ENCODE assay signal across 8 cellular contexts in genomic region chr10:31031666-31032514, GRCh38. TPM values are rescaled to one million over a fixed set of nuclear protein-coding genes. Genes with fewer than 3 reads are reported as not detected.
DNase-seq lines count a peak whose midpoint lies in the region; ATAC-seq, FAIRE-seq and TF ChIP-seq lines count a peak whose summit lies in the region.

TSS of gene ZNF438 (minus strand) at chr10:31031865. CDS start at chr10:30877034, 154,831 bp downstream.

- peak; percentile 95 for DNase-seq in AG10803 (ENCODE audit: low read depth)
- DNase-seq in NCI-H226 = peak; percentile 66
- peak; percentile 89 to 94 (median 92) for DNase-seq in activated CD4-positive, CD25-positive, alpha-beta regulatory T cell (lab: John Stamatoyannopoulos, UW)
- peak; percentile 95 for DNase-seq in central memory CD4-positive, alpha-beta T cell
- DNase-seq in keratinocyte (ENCODE audit: low read depth, low spot score) = peak; percentile 77
- peak; percentile 93 to 98 (median 93) for DNase-seq in stimulated activated CD4-positive, alpha-beta T cell treated with anti-CD3 and anti-CD28 coated beads, Interleukin-12 subunit alpha, Interleukin-12 subunit beta, amount 100 ng/mL, for 48 hours (ENCODE audit: low read depth in 2 of 3, low spot score in 1 of 3)

- H3K9me3 ChIP-seq in keratinocyte (ENCODE audit: control insufficient read depth, low read depth, low read length) = no peaks in the 10 kb centered on the region

- H3K36me3 ChIP-seq in keratinocyte (ENCODE audit: control insufficient read depth in 2 of 2, extremely low read depth in 1 of 2, insufficient read depth in 2 of 2, low read length in 2 of 2) = no peaks in the 10 kb centered on the region

- H3K4me3 ChIP-seq in AG10803 (ENCODE audit: low read length) = peak within 1 kb of the TSS; percentile 73
- peak within 1 kb of the TSS; percentile 66 to 84 (median 80) for H3K4me3 ChIP-seq in keratinocyte (ENCODE audit: control insufficient read depth in 2 of 3, extremely low read depth in 1 of 3, insufficient read depth in 2 of 3, low read depth in 1 of 3, low read length in 3 of 3)

- peaks cover 20% of the 10 kb centered on the region for H3K4me1 ChIP-seq in keratinocyte (ENCODE audit: control insufficient read depth, extremely low read depth, insufficient read depth, low read length)

- no peaks in the 10 kb centered on the region for H3K9me1 ChIP-seq in keratinocyte (ENCODE audit: control insufficient read depth, extremely low read depth, insufficient read depth, low read length)

- H4K20me1 ChIP-seq in keratinocyte (ENCODE audit: control insufficient read depth, extremely low read depth, insufficient read depth, low read length) = no peaks in the 10 kb centered on the region

- FAIRE-seq in keratinocyte (lab: Jason Lieb, UNC) = no peak

- ATAC-seq in HG03175 (IDR thresholded peaks at IDR 0.05; ENCODE audit: unreplicated experiment) = peak; percentile 82

- peak; percentile 44 for TF ChIP-seq CTCF in AG10803 (conservative IDR thresholded peaks at IDR 0.05; ENCODE audit: low read length)
- TF ChIP-seq CTCF in keratinocyte (optimal IDR thresholded peaks at IDR 0.05 in 1 of 3, IDR thresholded peaks at IDR 0.05 in 1 of 3, conservative IDR thresholded peaks at IDR 0.05 in 1 of 3; ENCODE audit: extremely low read depth in 1 of 3, insufficient read depth in 2 of 3, low read length in 3 of 3) = peak; percentile 47 to 74 (median 68)

- no peaks in the 10 kb centered on the region for H3K79me2 ChIP-seq in keratinocyte (ENCODE audit: control insufficient read depth, insufficient read depth, low read length)

- no peaks in the 10 kb centered on the region for H3K27me3 ChIP-seq in keratinocyte (ENCODE audit: control insufficient read depth, extremely low read depth, insufficient read depth, low read length)

- peak within 1 kb of the TSS; percentile 99 for H3K27ac ChIP-seq in keratinocyte (ENCODE audit: control insufficient read depth, insufficient read depth, low read length)

- in situ Hi-C loops in GM18951 (cut with MboI; ENCODE audit: low sequenced_read_pairs, unreplicated experiment) = no loop called here

- peak within 1 kb of the TSS; percentile 98 for H3K9ac ChIP-seq in keratinocyte (ENCODE audit: control insufficient read depth, extremely low read depth, insufficient read depth, low read length)

- dilution Hi-C loops in keratinocyte (cut with MboI; ENCODE audit: extremely low pct_ligation_motif_present, low sequenced_read_pairs) = no loop called here

- peak within 1 kb of the TSS; percentile 96 for H2AFZ ChIP-seq in keratinocyte (ENCODE audit: control insufficient read depth, low read length)

- TF ChIP-seq POLR2A in GM18951 (IDR thresholded peaks at IDR 0.05; ENCODE audit: extremely low read depth, insufficient read depth, insufficient read length) = peak; percentile 66

- peak within 1 kb of the TSS; percentile 97 for H3K4me2 ChIP-seq in keratinocyte (ENCODE audit: control insufficient read depth, extremely low read depth, insufficient read depth, low read depth, low read length)

RNA-seq across cellular contexts. Expression of gene ZNF438, which starts in this region (rescaled TPM):
- polyA plus RNA-seq in keratinocyte = 2.7 to 2.8 TPM (median 2.7 TPM) in 3 replicates
- 1.5 TPM for polyA plus RNA-seq in keratinocyte (2011; ENCODE audit: low read depth)
- polyA plus RNA-seq in keratinocyte (2011; cell fraction: cytosol; rRNA removed) = 1.5 and 2.1 TPM in 2 replicates
- polyA plus RNA-seq in keratinocyte (2011; cell fraction: nucleus; rRNA removed) = 3.7 TPM in 2 replicates
- polyA plus RNA-seq in keratinocyte (2012; ENCODE audit: low replicate concordance) = 1.9 and 2.1 TPM in 2 replicates
- polyA minus RNA-seq in keratinocyte = 2.1 to 4.1 TPM (median 3.7 TPM) in 3 replicates
- 1.2 TPM for polyA minus RNA-seq in keratinocyte (2011; cell fraction: cytosol; rRNA and poly(A)+ RNA removed)
- polyA minus RNA-seq in keratinocyte (2011; cell fraction: nucleus; rRNA and poly(A)+ RNA removed) = 2.5 and 3.3 TPM in 2 replicates

Comparison
In these comparisons a context has a peak if more than half of its experiments do, and no peak if none do; other contexts are left out.
1. Peak in every context shown above with its lines: DNase-seq, ATAC-seq, H3K4me3 ChIP-seq and H3K27ac ChIP-seq.